17 cellular contexts compared by ENCODE assay signal in genomic region chr2:153105829-153106578, GRCh38.
A peak's percentile ranks its signal among the peaks of the same experiment; 100 is the strongest.
DNase-seq lines count a peak whose midpoint lies in the region; ATAC-seq, FAIRE-seq and TF ChIP-seq lines count a peak whose summit lies in the region.
"Had no signal": no experiment of that assay in that cellular context is flagged by ENCODE, and none has a peak within 500 bp of the region (broad histone marks: within the 10 kb centered on the region; RNA-seq: fewer than 3 reads in every experiment).

No MANE protein-coding gene starts in this region.

- TF ChIP-seq EP300 in A549 (IDR thresholded peaks at IDR 0.05) = no peak

- CTCF ChIA-PET in A549 (lab: Yijun Ruan, JAX) (interaction anchor here (0.7 kb wide), 1 partner anchor 10 kb away, joined by 3 read pairs; no protein-coding TSS in a partner anchor), OCI-LY7 (lab: Charles Lee; ENCODE audit: unreplicated experiment) (no interaction called here)

- no peak for ATAC-seq in A549
- peak; percentile 10 for ATAC-seq in GM19324 (IDR thresholded peaks at IDR 0.05; ENCODE audit: low FRiP score, unreplicated experiment)
- no peak for ATAC-seq in HG03565 (IDR thresholded peaks at IDR 0.05; ENCODE audit: unreplicated experiment)

- 0 out of 2 replicates have a peak overlapping the region, but pooled peaks have one; percentile 21 for H2AFZ ChIP-seq in OCI-LY7 (ENCODE audit: low read length)

- no peaks in the 10 kb centered on the region for H3K79me2 ChIP-seq in OCI-LY7 (ENCODE audit: insufficient read depth, low read depth, low read length)

- H3K9me2 ChIP-seq in OCI-LY7 (ENCODE audit: insufficient read depth, low read length) = no peaks in the 10 kb centered on the region

- no peak overlapping the region for H3K4me3 ChIP-seq in A549
- no peak overlapping the region for H3K4me3 ChIP-seq in OCI-LY7 (ENCODE audit: low read depth, low read length, poor library complexity, severe bottlenecking)
- H3K4me3 ChIP-seq in right atrium auricular region = no peak overlapping the region
- H3K4me3 ChIP-seq: uterus had no signal

- WGBS in A549 (ENCODE audit: missing lambda C conversion rate) = 19% methylated on average over 2 of the region's 2 CpGs

- TF ChIP-seq CTCF in A549 (IDR thresholded peaks at IDR 0.05) (no peak), OCI-LY7 (conservative IDR thresholded peaks at IDR 0.05; ENCODE audit: low read length) (no peak), right atrium auricular region (IDR thresholded peaks at IDR 0.05) (no peak)

- no TSS peak for BruUV-seq in OCI-LY7 (replicated peaks; lab: Mats Ljungman, UMichigan)

- intact Hi-C loops in OCI-LY7 (cut with micrococcal nuclease; ENCODE audit: unreplicated experiment) = no loop called here
- intact Hi-C loops in posterior vena cava (cut with DNase I) = no loop called here

- H3K36me3 ChIP-seq in OCI-LY7 (ENCODE audit: insufficient read depth, low read length) = no peaks in the 10 kb centered on the region
- H3K36me3 ChIP-seq in right atrium auricular region = no peaks in the 10 kb centered on the region
- H3K36me3 ChIP-seq: uterus had no signal

- no peaks in the 10 kb centered on the region for H4K20me1 ChIP-seq in OCI-LY7 (ENCODE audit: insufficient read depth, low read length)

- DNase-seq in A549 (ENCODE audit: low read depth in 1 of 2, low spot score in 1 of 2) = peak in 1 of 2 experiments; percentile 1
- DNase-seq in OCI-LY7 (ENCODE audit: low spot score) = no peak
- peak; percentile 24 for DNase-seq in epithelial cell of prostate (ENCODE audit: low read depth, low spot score)
- DNase-seq in SW 1271 (lab: John Stamatoyannopoulos, UW) = no peak
- DNase-seq in posterior vena cava (ENCODE audit: low spot score) = no peak
- DNase-seq in right atrium auricular region (ENCODE audit: low spot score) = no peak
- DNase-seq: COR-L47, dermis blood vessel endothelial cell, GF-D8, hypothalamus, left cardiac atrium, NCI-H1930, NCI-H69, RPMI8226, uterus had no signal

- no peaks in the 10 kb centered on the region for H3K9me3 ChIP-seq in A549
- H3K9me3 ChIP-seq in OCI-LY7 (ENCODE audit: low read length) = no peaks in the 10 kb centered on the region
- H3K9me3 ChIP-seq in right atrium auricular region = no peaks in the 10 kb centered on the region
- H3K9me3 ChIP-seq: uterus had no signal

- H3K4me2 ChIP-seq in A549 (0 out of 3 replicates have a peak overlapping the region, but pooled peaks have one; percentile 31), OCI-LY7 (ENCODE audit: low read length) (no peak overlapping the region)

- no peak for TF ChIP-seq RAD21 in A549 (conservative IDR thresholded peaks at IDR 0.05 in 1 of 2, IDR thresholded peaks at IDR 0.05 in 1 of 2)

- POLR2A ChIA-PET in A549 (lab: Yijun Ruan, JAX) (no interaction called here), OCI-LY7 (lab: Charles Lee) (no interaction called here)

- TF ChIP-seq POLR2A in A549 (IDR thresholded peaks at IDR 0.05; ENCODE audit: low read length) = no peak

- no peaks in the 10 kb centered on the region for H3K27me3 ChIP-seq in right atrium auricular region
- H3K27me3 ChIP-seq: uterus had no signal

- H3K4me1 ChIP-seq in A549 (no peaks in the 10 kb centered on the region), OCI-LY7 (ENCODE audit: insufficient read depth, low read length, poor library complexity, severe bottlenecking) (no peaks in the 10 kb centered on the region), right atrium auricular region (no peaks in the 10 kb centered on the region)
- H3K4me1 ChIP-seq: uterus had no signal

- H3K27ac ChIP-seq in A549 (no peak overlapping the region), OCI-LY7 (ENCODE audit: low read depth, low read length, poor library complexity, severe bottlenecking) (no peak overlapping the region), epithelial cell of prostate (no peak overlapping the region), right atrium auricular region (no peak overlapping the region)

- FAIRE-seq in A549 (lab: Jason Lieb, UNC) = no peak

TF ChIP-seq in A549, 52 proteins besides CTCF, POLR2A, EP300 and RAD21:
- no peak for TF ChIP-seq BCL3 (IDR thresholded peaks at IDR 0.05)
- no peak for TF ChIP-seq TFCP2L1 (CRISPR knock-in tag; IDR thresholded peaks at IDR 0.05)
- TF ChIP-seq JUN (IDR thresholded peaks at IDR 0.05) = no peak
- TF ChIP-seq NR3C1 (IDR thresholded peaks at IDR 0.05) = no peak
- no peak for TF ChIP-seq TP53 (CRISPR knock-in tag; IDR thresholded peaks at IDR 0.05)
- no peak for TF ChIP-seq RNF2 (IDR thresholded peaks at IDR 0.05; ENCODE audit: borderline replicate concordance, low read depth)
- no peak for TF ChIP-seq FOSB (CRISPR knock-in tag; IDR thresholded peaks at IDR 0.05)
- TF ChIP-seq ZSCAN20 (CRISPR knock-in tag; IDR thresholded peaks at IDR 0.05) = no peak
- no peak for TF ChIP-seq NFE2L2 (conservative IDR thresholded peaks at IDR 0.05; ENCODE audit: low read length)
- TF ChIP-seq JUNB (IDR thresholded peaks at IDR 0.05) = no peak
- no peak for TF ChIP-seq ZC3H11A (IDR thresholded peaks at IDR 0.05)
- no peak for TF ChIP-seq SREBF2 (IDR thresholded peaks at IDR 0.05)
- no peak for TF ChIP-seq EHMT2 (IDR thresholded peaks at IDR 0.05; ENCODE audit: low read depth)
- no peak for TF ChIP-seq MAX (IDR thresholded peaks at IDR 0.05)
- TF ChIP-seq ATOH8 (CRISPR knock-in tag; IDR thresholded peaks at IDR 0.05; ENCODE audit: low read depth) = no peak
- no peak for TF ChIP-seq HOXB13 (CRISPR knock-in tag; IDR thresholded peaks at IDR 0.05; ENCODE audit: low read depth)
- TF ChIP-seq CHD4 (IDR thresholded peaks at IDR 0.05; ENCODE audit: borderline replicate concordance) = no peak
